In genomic region chr6:6315660-6316059, GRCh38 we compare ENCODE assay signal across 8 cellular contexts. TPM values are rescaled to one million over a fixed set of nuclear protein-coding genes. Genes with fewer than 3 reads are reported as not detected.
DNase-seq lines count a peak whose midpoint lies in the region; ATAC-seq and TF ChIP-seq lines count a peak whose summit lies in the region.

No MANE protein-coding gene starts in this region.

- no peak overlapping the region for H3K4me3 Mint-ChIP-seq in HFFc6

- H3K27ac Mint-ChIP-seq in HFFc6: no peak overlapping the region

- H3K36me3 Mint-ChIP-seq in HFFc6 (ENCODE audit: low read depth): no peaks in the 10 kb centered on the region

- no peak for ATAC-seq in GM21529 (IDR thresholded peaks at IDR 0.05; ENCODE audit: unreplicated experiment)

- H3K27me3 Mint-ChIP-seq in HFFc6 (ENCODE audit: insufficient read depth): 0 out of 2 replicates have a peak, but pooled peaks cover 1% of the 10 kb centered on the region

- H3K27ac ChIP-seq in dorsolateral prefrontal cortex: no peak overlapping the region

- H3K27me3 ChIP-seq in dorsolateral prefrontal cortex: peaks cover 0 to 19% (median 4%) of the 10 kb centered on the region in 45 donors

- H3K9me3 Mint-ChIP-seq in HFFc6: peaks cover 24% of the 10 kb centered on the region

- H3K4me3 ChIP-seq in dorsolateral prefrontal cortex: peak overlapping the region in 1 of 59 donors; percentile 15

- intact Hi-C loops in dorsolateral prefrontal cortex (cut with DNase I): loop anchor here in 1 of 2 donors (5.0 to 10.0 kb wide), 2 partner anchors 239 to 308 kb away; partner anchors contain the start of gene NRN1

- TF ChIP-seq CTCF in HFFc6 (IDR thresholded peaks at IDR 0.05) (peak; percentile 79), dorsolateral prefrontal cortex (IDR thresholded peaks at IDR 0.05 in 54 of 56, conservative IDR thresholded peaks at IDR 0.05 in 2 of 56; ENCODE audit: low read depth in 1 of 56, partially characterized antibody in 56 of 56) (peak; percentile 53 to 82 (median 76))

- no peaks in the 10 kb centered on the region for H3K4me1 Mint-ChIP-seq in HFFc6 (ENCODE audit: low read depth)

- DNase-seq in DMS53 treated with DMSO at 0.1 percent for 48 hours (lab: John Stamatoyannopoulos, UW; ENCODE audit: unreplicated experiment) (peak; percentile 65), HFFc6 (peak; percentile 4), RKO (ENCODE audit: low spot score) (peak; percentile 69), dorsolateral prefrontal cortex (peak in 4 of 10 donors; percentile 20 to 60 (median 36)), middle frontal gyrus (ENCODE audit: extremely low spot score, low spot score) (peak; percentile 15), DMS79 (lab: John Stamatoyannopoulos, UW) (no peak)
- no peak for DNase-seq in NK-92 treated with Interleukin-12 subunit alpha and Interleukin-12 subunit beta, amount 100 ng/mL, for 24 hours (lab: John Stamatoyannopoulos, UW)

RNA-seq across cellular contexts. Expression of gene F13A1, which starts 4.8 kb away (rescaled TPM):
- under 1 TPM in 1 of 6 experiments, not detected in 5; 0.06 TPM for total RNA-seq in HFFc6 (2021; fragmentation: NEBNext Ultra II Directional; extraction: Animal tissue kit (Norgen Biotek cat#: 25700))
- 100 to 1,000 TPM in 2 of 120 experiments, 10 to 100 TPM in 56, 1 to 10 TPM in 62; 2.6 to 184 (median 9.8) TPM for total RNA-seq in dorsolateral prefrontal cortex

Comparison
In these comparisons a context has a peak if more than half of its experiments do, and no peak if none do; other contexts are left out.
1. DNase-seq: peak in DMS53 treated with DMSO at 0.1 percent for 48 hours (single experiment), HFFc6 (single experiment), RKO (single experiment) and middle frontal gyrus (single experiment); none in NK-92 treated with Interleukin-12 subunit alpha and Interleukin-12 subunit beta, amount 100 ng/mL, for 24 hours (single experiment) and DMS79 (single experiment).